Comparison of ENCODE assay signal across 16 cellular contexts in the genomic region with DNA sequence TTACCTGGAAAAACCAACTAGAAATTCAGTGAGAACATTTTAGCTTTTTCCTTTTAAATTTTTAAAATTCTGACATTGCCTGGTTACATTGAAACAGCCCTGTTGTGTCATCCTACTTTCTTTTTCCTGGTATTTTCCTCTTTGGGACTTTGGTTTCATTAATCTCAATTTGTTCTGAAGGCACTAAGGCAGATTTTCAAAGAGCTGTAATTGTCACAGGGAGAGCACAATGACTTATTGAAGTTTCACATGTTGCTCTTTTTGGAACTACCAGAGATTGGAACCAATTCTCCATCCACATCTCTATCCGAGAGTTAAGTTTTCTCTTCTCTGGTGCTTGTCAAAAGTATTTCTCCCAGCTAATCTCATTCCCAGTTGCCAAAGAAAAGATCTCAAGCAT.
"Had no signal": no experiment of that assay in that cellular context is flagged by ENCODE, and none has a peak within 500 bp of the region (broad histone marks: within the 10 kb centered on the region; RNA-seq: fewer than 3 reads in every experiment).

No MANE protein-coding gene starts in this region.

- H3K27me3 Mint-ChIP-seq: activated CD8-positive, alpha-beta memory T cell treated with anti-CD3 and anti-CD28 coated beads, Interleukin-2, amount 10 ng/mL, durations not matched to agents 7 days and 5 days; T-helper 17 cell had no signal

- DNase-seq: activated CD4-positive, alpha-beta T cell treated with anti-CD3 and anti-CD28 coated beads, Interleukin-2, amount 50 U/mL, for 48 hours; activated CD8-positive, alpha-beta memory T cell treated with anti-CD3 and anti-CD28 coated beads, Interleukin-2, amount 10 ng/mL, durations not matched to agents 7 days and 5 days; activated naive CD4-positive, alpha-beta T cell treated with anti-CD3 and anti-CD28 coated beads, Interleukin-2, amount 10 ng/mL, durations not matched to agents 7 days and 5 days; activated T-cell treated with anti-CD3 and anti-CD28 coated beads, Interleukin-2, amount 50 U/mL, for 1 hour; dorsolateral prefrontal cortex; erythroblast; glutamatergic neuron; mesendoderm; ovary; sigmoid colon; stimulated activated CD4-positive, alpha-beta T cell treated with anti-CD3 and anti-CD28 coated beads, Interleukin-12 subunit alpha, Interleukin-12 subunit beta, amount 100 ng/mL, for 4 hours; stimulated activated CD4-positive, alpha-beta T cell treated with anti-CD3 and anti-CD28 coated beads, Interleukin-2, amount 100 ng/mL, for 24 hours; T-helper 17 cell; WERI-Rb-1 had no signal

- H3K36me3 Mint-ChIP-seq: activated naive CD4-positive, alpha-beta T cell treated with anti-CD3 and anti-CD28 coated beads, Interleukin-2, amount 10 ng/mL, durations not matched to agents 7 days and 5 days had no signal

- ATAC-seq: activated CD8-positive, alpha-beta memory T cell treated with anti-CD3 and anti-CD28 coated beads, Interleukin-2, amount 10 ng/mL, durations not matched to agents 7 days and 5 days; T-helper 17 cell had no signal

- H3K4me3 ChIP-seq: dorsolateral prefrontal cortex, ovary, sigmoid colon, tibial nerve had no signal

- H3K27ac Mint-ChIP-seq: activated CD8-positive, alpha-beta memory T cell treated with anti-CD3 and anti-CD28 coated beads, Interleukin-2, amount 10 ng/mL, durations not matched to agents 7 days and 5 days; activated naive CD4-positive, alpha-beta T cell treated with anti-CD3 and anti-CD28 coated beads, Interleukin-2, amount 10 ng/mL, durations not matched to agents 7 days and 5 days; activated T-helper 2 cell treated with anti-CD3 and anti-CD28 coated beads, Interferon-gamma antibody, Interleukin-2, Interleukin-4, amounts not matched to agents 10 μg/mL and 5 μg/mL and 100 μg/mL, durations not matched to agents 14 hours and 24 hours and 36 hours; T-helper 17 cell had no signal

- H3K4me3 Mint-ChIP-seq: activated CD8-positive, alpha-beta memory T cell treated with anti-CD3 and anti-CD28 coated beads, Interleukin-2, amount 10 ng/mL, durations not matched to agents 7 days and 5 days; activated naive CD4-positive, alpha-beta T cell treated with anti-CD3 and anti-CD28 coated beads, Interleukin-2, amount 10 ng/mL, durations not matched to agents 7 days and 5 days; T-helper 17 cell had no signal

- H3K9me3 Mint-ChIP-seq: activated naive CD4-positive, alpha-beta T cell treated with anti-CD3 and anti-CD28 coated beads, Interleukin-2, amount 10 ng/mL, durations not matched to agents 7 days and 5 days; activated T-helper 2 cell treated with anti-CD3 and anti-CD28 coated beads, Interferon-gamma antibody, Interleukin-2, Interleukin-4, amounts not matched to agents 10 μg/mL and 5 μg/mL and 100 μg/mL, durations not matched to agents 14 hours and 24 hours and 36 hours had no signal

- H3K27me3 ChIP-seq: dorsolateral prefrontal cortex, ovary, tibial nerve had no signal

- H3K9me3 ChIP-seq: ovary, sigmoid colon, tibial nerve had no signal

- H3K36me3 ChIP-seq: ovary, sigmoid colon, tibial nerve, WERI-Rb-1 had no signal

- H3K27ac ChIP-seq: ovary, WERI-Rb-1 had no signal
